Comparison of ENCODE assay signal across 10 cellular contexts in the genomic region with DNA sequence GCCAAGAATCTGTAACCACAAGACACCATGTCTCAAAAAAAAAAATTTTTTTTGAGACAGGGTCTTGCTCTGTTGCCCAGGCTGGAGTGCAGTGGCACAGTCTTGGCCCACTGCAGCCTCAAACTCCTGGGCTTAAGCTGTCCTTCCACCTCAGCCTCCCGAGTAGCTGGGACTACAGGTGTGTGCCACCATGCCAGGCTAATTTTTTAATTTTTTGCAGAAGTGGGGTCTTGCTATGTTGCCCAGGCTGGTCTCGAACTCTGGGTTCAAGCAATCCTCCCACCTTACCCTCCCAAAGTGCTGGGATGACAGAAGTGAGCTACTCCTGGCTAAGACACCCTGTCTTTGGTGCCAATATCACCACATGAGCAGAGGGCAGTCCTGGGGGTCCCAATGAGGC. TPM values are rescaled to one million over a fixed set of nuclear protein-coding genes. Genes with fewer than 3 reads are reported as not detected.
DNase-seq lines count a peak whose midpoint lies in the region; ATAC-seq, FAIRE-seq and TF ChIP-seq lines count a peak whose summit lies in the region.
"Not testable (repeated sequence)": the region's sequence is repeated elsewhere in the genome, so short reads cannot be mapped to it uniquely, and the experiment has no call there.
"Had no signal": no experiment of that assay in that cellular context is flagged by ENCODE, and none has a peak within 500 bp of the region (broad histone marks: within the 10 kb centered on the region; RNA-seq: fewer than 3 reads in every experiment).

No MANE protein-coding gene starts in this region.

- H3K4me1 ChIP-seq in BLaER1, result peaks cover 28% of the 10 kb centered on the region
- not testable (repeated sequence) for H3K4me1 ChIP-seq in HEK293 (ENCODE audit: control insufficient read depth, insufficient read depth, low read length); breast epithelium
- peaks cover 22% of the 10 kb centered on the region for H3K4me1 ChIP-seq in RWPE2 (ENCODE audit: insufficient read depth, poor library complexity, severe bottlenecking)
- H3K4me1 ChIP-seq in GM12878 (ENCODE audit: control insufficient read depth, insufficient read depth, low read length), result peaks cover 25% of the 10 kb centered on the region
- H3K4me1 ChIP-seq in neuronal stem cell (ENCODE audit: control insufficient read depth in 2 of 2, insufficient read depth in 1 of 2, low read depth in 1 of 2, low read length in 2 of 2), result peaks cover 0 to 20% of the 10 kb centered on the region in 2 donors

- not testable (repeated sequence) for H3K23ac ChIP-seq in neuronal stem cell (ENCODE audit: low read depth, low read length, poor library complexity)

- FAIRE-seq in GM12878 (lab: Jason Lieb, UNC), result not testable (repeated sequence)

- H2BK5ac ChIP-seq in neuronal stem cell (ENCODE audit: low read length), result not testable (repeated sequence)

- H3K36me3 Mint-ChIP-seq in immature natural killer cell, result not testable (repeated sequence)

- not testable (repeated sequence) for H2BK15ac ChIP-seq in neuronal stem cell (ENCODE audit: low read length)

- not testable (repeated sequence) for H3K14ac ChIP-seq in neuronal stem cell (ENCODE audit: low read length)

- not testable (repeated sequence) for H2BK120ac ChIP-seq in neuronal stem cell (ENCODE audit: low read depth, low read length)

- peak overlapping the region; percentile 29 for H2AK5ac ChIP-seq in neuronal stem cell (ENCODE audit: low read depth, low read length)

- not testable (repeated sequence) for H4K20me1 ChIP-seq in BLaER1; GM12878 (ENCODE audit: control insufficient read depth, insufficient read depth)

- not testable (repeated sequence) for H3K18ac ChIP-seq in neuronal stem cell (ENCODE audit: low read length)

- not testable (repeated sequence) for BruUV-seq in GM12878 (replicated peaks; lab: Mats Ljungman, UMichigan)

- not testable (repeated sequence) for H3K4me3 ChIP-seq in BLaER1; HEK293 (ENCODE audit: low read depth, low read length); RWPE2 (ENCODE audit: severe bottlenecking); GM12878; breast epithelium; neuronal stem cell (ENCODE audit: low read length in 2 of 2)

- not testable (repeated sequence) for H2BK12ac ChIP-seq in neuronal stem cell (ENCODE audit: low read length)

- not testable (repeated sequence) for H3K27me3 ChIP-seq in BLaER1; RWPE2 (ENCODE audit: insufficient read depth, poor library complexity, severe bottlenecking); GM12878 (replicated peaks in 1 of 2; ENCODE audit: control insufficient read depth in 2 of 2, insufficient read depth in 2 of 2, low read length in 1 of 2); breast epithelium
- peaks cover 0 to 32% (median 0%) of the 10 kb centered on the region in 3 experiments for H3K27me3 ChIP-seq in neuronal stem cell (ENCODE audit: control insufficient read depth in 3 of 3, insufficient read depth in 3 of 3, low read depth in 1 of 3, low read length in 3 of 3)

- peak overlapping the region in 4 of 6 donors; percentile 57 to 87 (median 75) for H3K27ac Mint-ChIP-seq in immature natural killer cell

- peaks cover 59% of the 10 kb centered on the region in 2 donors for H3K4me1 Mint-ChIP-seq in immature natural killer cell

- intact Hi-C loops in GM12878 (cut with micrococcal nuclease; ENCODE audit: unreplicated experiment); breast epithelium (cut with DNase I; ENCODE audit: low total_unique reads): not testable (repeated sequence)

- not testable (repeated sequence) for H3K9ac ChIP-seq in BLaER1; GM12878 (ENCODE audit: control insufficient read depth, insufficient read depth, low read length); neuronal stem cell (ENCODE audit: low read depth, low read length, poor library complexity)

- not testable (repeated sequence) for TF ChIP-seq POLR2A in GM12878 (IDR thresholded peaks at IDR 0.05; ENCODE audit: low read depth, low read length); breast epithelium (IDR thresholded peaks at IDR 0.05)

- not testable (repeated sequence) for H4K8ac ChIP-seq in neuronal stem cell (ENCODE audit: low read depth, low read length)

- in situ Hi-C loops in GM12878 (cut with MboI), result not testable (repeated sequence)

- not testable (repeated sequence) for DNase-seq in RWPE2 (ENCODE audit: low spot score); GM12878 (ENCODE audit: low read depth, low spot score); breast epithelium (ENCODE audit: low spot score in 2 of 2); immature natural killer cell; neuronal stem cell (ENCODE audit: low spot score)

- H3K9me3 Mint-ChIP-seq in immature natural killer cell, result not testable (repeated sequence)

- SMC1A ChIA-PET in GM12878 (lab: Charles Lee; ENCODE audit: uncharacterized antibody, unreplicated experiment), result interaction anchor here (0.9 to 5.7 kb wide), 10 partner anchors 10 to 249 kb away, joined by 3 to 35 read pairs (median 7); a partner anchor contains a TSS

- not testable (repeated sequence) for H3K79me2 ChIP-seq in GM12878 (ENCODE audit: control insufficient read depth, insufficient read depth, low read length)

- CTCF ChIA-PET in HEK293 (lab: Yijun Ruan, JAX) (interaction anchor here (0.7 to 6.5 kb wide), 4 partner anchors 8 to 82 kb away, joined by 3 to 49 read pairs (median 14); no protein-coding TSS in a partner anchor), GM12878 (lab: Yijun Ruan, JAX) (interaction anchor here (1.1 to 12.4 kb wide), 17 partner anchors 8 to 206 kb away, joined by 3 to 191 read pairs (median 5); no protein-coding TSS in a partner anchor)

- ATAC-seq in RWPE2 (ENCODE audit: low read depth); GM12878: not testable (repeated sequence)

- H3K36me3 ChIP-seq in BLaER1; HEK293 (ENCODE audit: control insufficient read depth in 2 of 2, insufficient read depth in 1 of 2, low read length in 2 of 2); RWPE2 (ENCODE audit: low read depth); GM12878 (ENCODE audit: control insufficient read depth in 2 of 2, insufficient read depth in 2 of 2, low read length in 1 of 2); breast epithelium; neuronal stem cell (replicated peaks in 1 of 2; ENCODE audit: control insufficient read depth in 2 of 2, insufficient read depth in 2 of 2, low read length in 2 of 2): not testable (repeated sequence)

- H3K27me3 Mint-ChIP-seq in immature natural killer cell (ENCODE audit: low read depth in 3 of 3), result peaks cover 14 to 19% (median 18%) of the 10 kb centered on the region in 3 donors

- TF ChIP-seq CTCF in HEK293 (tag by site-specific recombination; IDR thresholded peaks at IDR 0.05); RWPE2 (IDR thresholded peaks at IDR 0.05; ENCODE audit: poor library complexity, severe bottlenecking); GM12878 (IDR thresholded peaks at IDR 0.05 in 2 of 3, conservative IDR thresholded peaks at IDR 0.05 in 1 of 3; ENCODE audit: control insufficient read depth in 2 of 3, extremely low read depth in 1 of 3, insufficient read depth in 1 of 3, low read depth in 3 of 3, low read length in 3 of 3); breast epithelium (IDR thresholded peaks at IDR 0.05): not testable (repeated sequence)

- not testable (repeated sequence) for TF ChIP-seq RAD21 in GM12878 (IDR thresholded peaks at IDR 0.05; ENCODE audit: insufficient read depth, low read depth, low read length)

- H3K4me3 Mint-ChIP-seq in immature natural killer cell, result peak overlapping the region in 1 of 5 donors; percentile 26

- RAD21 ChIA-PET in GM12878 (lab: Charles Lee; ENCODE audit: unreplicated experiment), result interaction anchor here (1.0 to 5.3 kb wide), 8 partner anchors 24 to 125 kb away, joined by 3 to 42 read pairs (median 4); no protein-coding TSS in a partner anchor

- H3K4me2 ChIP-seq in BLaER1, result peak overlapping the region; percentile 82; the same call in 1 of the 2 replicates
- not testable (repeated sequence) for H3K4me2 ChIP-seq in GM12878 (ENCODE audit: control insufficient read depth, insufficient read depth); neuronal stem cell (ENCODE audit: insufficient read depth, low read length, poor library complexity, severe bottlenecking)

- 3% methylated on average over 2 of the region's 2 CpGs for WGBS in GM12878 (ENCODE audit: insufficient coverage, insufficient replicate concordance, low lambda C conversion rate, missing lambda C conversion rate)
- WGBS in neuronal stem cell (ENCODE audit: extremely low coverage in 2 of 2, insufficient read length in 2 of 2, insufficient replicate concordance in 1 of 2), 2 donors, result no CpG with 5 or more reads among the region's 2 CpGs

- peaks cover 25% of the 10 kb centered on the region for H3K9me3 ChIP-seq in BLaER1
- H3K9me3 ChIP-seq in HEK293 (ENCODE audit: control insufficient read depth, insufficient read depth, low read depth, low read length); RWPE2 (ENCODE audit: severe bottlenecking); GM12878 (replicated peaks; ENCODE audit: control insufficient read depth, insufficient read depth, low read length); breast epithelium; neuronal stem cell (replicated peaks in 1 of 2; ENCODE audit: control insufficient read depth in 2 of 2, insufficient read depth in 1 of 2, low read depth in 1 of 2, low read length in 2 of 2): not testable (repeated sequence)

- POLR2A ChIA-PET in HEK293 (lab: Yijun Ruan, JAX), result not testable (repeated sequence)
- POLR2A ChIA-PET in GM12878 (lab: Charles Lee), result interaction anchor here (0.9 to 1.4 kb wide), 5 partner anchors 23 to 152 kb away, joined by 3 to 4 read pairs (median 3); a partner anchor contains a TSS

- H4K91ac ChIP-seq in neuronal stem cell (ENCODE audit: low read depth, low read length, poor library complexity), result not testable (repeated sequence)

- not testable (repeated sequence) for H2AFZ ChIP-seq in GM12878 (ENCODE audit: control insufficient read depth, low read depth, low read length); neuronal stem cell (ENCODE audit: low read length)

- not testable (repeated sequence) for H3K79me1 ChIP-seq in neuronal stem cell (ENCODE audit: low read depth, low read length)

- not testable (repeated sequence) for TF ChIP-seq EP300 in GM12878 (IDR thresholded peaks at IDR 0.05; ENCODE audit: borderline replicate concordance in 1 of 2, control insufficient read depth in 1 of 2, low read depth in 2 of 2, low read length in 2 of 2)

- H3K27ac ChIP-seq in BLaER1; HEK293 (ENCODE audit: extremely low read depth, low read depth, low read length); GM12878 (ENCODE audit: control insufficient read depth, insufficient read depth); neuronal stem cell (replicated peaks; ENCODE audit: low read length): not testable (repeated sequence)
- H3K27ac ChIP-seq in RWPE2 (ENCODE audit: poor library complexity, severe bottlenecking) (peak overlapping the region; percentile 80), breast epithelium (peak overlapping the region; percentile 84 to 87)

- not testable (repeated sequence) for H3K4ac ChIP-seq in neuronal stem cell (ENCODE audit: low read length)

RNA-seq across cellular contexts. Expression of a gene that starts 23.1 kb away (rescaled TPM):
- 0.76 and 1.2 TPM in 2 replicates for total RNA-seq in GM12878 (2013; cell fraction: nucleolus; rRNA removed)
- total RNA-seq in GM12878 (2014; rRNA removed), result 0.06 TPM in 1 of 2 replicates, not detected in the other
- total RNA-seq in GM12878 (2014; rRNA removed; fragmentation: Illumina TruSeq; extraction: Trizol), result 0.18 and 0.23 TPM in 2 replicates
- 0.21 TPM in 2 replicates for total RNA-seq in GM12878 (2021)
- not detected for polyA plus RNA-seq in GM12878 (2011; ENCODE audit: low read depth)
- polyA plus RNA-seq in GM12878 (2011; rRNA removed), result 1.4 and 1.6 TPM in 2 replicates
- polyA plus RNA-seq in GM12878 (2011; cell fraction: cytosol; rRNA removed), result 0.78 and 0.87 TPM in 2 replicates
- polyA plus RNA-seq in GM12878 (2011; cell fraction: nucleus; rRNA removed), result 5.1 and 7.0 TPM in 2 replicates
- 0.03 TPM in 1 of 2 replicates, not detected in the other for polyA plus RNA-seq in GM12878 (2012)
- 0.15 and 0.38 TPM in 2 replicates for polyA plus RNA-seq in GM12878 (2014; fragmentation: Illumina TruSeq; extraction: Trizol)
- polyA plus RNA-seq in GM12878 (2014; fragmentation: Nextera tagmentation; extraction: Ambion mirVana), result under 1 TPM in 1 of 2 experiments, not detected in 1; 0.04 TPM
- polyA plus RNA-seq in GM12878 (2014; rRNA removed), result 0.10 and 0.17 TPM in 2 replicates
- polyA plus RNA-seq in GM12878 (2016; fragmentation: Nextera tagmentation; extraction: Ambion mirVana), result under 1 TPM; 0.08 to 0.13 TPM
- polyA minus RNA-seq in GM12878 (2011; rRNA and poly(A)+ RNA removed), result 2.0 and 3.0 TPM in 2 replicates
- polyA minus RNA-seq in GM12878 (2011; cell fraction: cytosol; rRNA and poly(A)+ RNA removed), result not detected in 2 replicates
- 2.3 and 2.6 TPM in 2 replicates for polyA minus RNA-seq in GM12878 (2011; cell fraction: nucleus; rRNA and poly(A)+ RNA removed)
- 1 to 10 TPM in 1 of 3 donors, under 1 TPM in 1, not detected in 1; 0.66 to 1.5 TPM for total RNA-seq in breast epithelium
- polyA plus RNA-seq in immature natural killer cell, result not detected
- polyA plus RNA-seq in neuronal stem cell (2013, experiment 1 of 2), result 75.0 TPM
- polyA plus RNA-seq in neuronal stem cell (2013, experiment 2 of 2), result 75.3 TPM
- total RNA-seq: CD4-positive, alpha-beta T cell had no signal
- polyA plus RNA-seq: CD14-positive monocyte had no signal

RNA-seq across cellular contexts. Expression of a gene that starts 25.5 kb away (rescaled TPM):
- 20.6 and 21.7 TPM in 2 replicates for total RNA-seq in GM12878 (2013; cell fraction: nucleolus; rRNA removed)
- total RNA-seq in GM12878 (2014; rRNA removed) (0.05 and 0.51 TPM in 2 replicates), GM12878 (2014; rRNA removed; fragmentation: Illumina TruSeq; extraction: Trizol) (0.13 and 0.18 TPM in 2 replicates), GM12878 (2021) (0.64 and 0.88 TPM in 2 replicates), breast epithelium (10 to 100 TPM in 1 of 3 donors, 1 to 10 TPM in 2; 1.4 to 12.3 (median 9.2) TPM)
- polyA plus RNA-seq in GM12878 (2011; ENCODE audit: low read depth), result 0.21 TPM
- polyA plus RNA-seq in GM12878 (2011; rRNA removed) (1.9 and 4.4 TPM in 2 replicates), GM12878 (2014; fragmentation: Illumina TruSeq; extraction: Trizol) (0.25 TPM in 1 of 2 replicates, not detected in the other), GM12878 (2014; fragmentation: Nextera tagmentation; extraction: Ambion mirVana) (not detected), GM12878 (2014; rRNA removed) (0.54 and 1.2 TPM in 2 replicates), GM12878 (2016; fragmentation: Nextera tagmentation; extraction: Ambion mirVana) (under 1 TPM; 0.40 to 0.58 TPM), immature natural killer cell (under 1 TPM in 2 of 3 donors, not detected in 1; 0.61 to 0.74 TPM)
- 3.9 and 5.8 TPM in 2 replicates for polyA plus RNA-seq in GM12878 (2011; cell fraction: cytosol; rRNA removed)
- polyA plus RNA-seq in GM12878 (2011; cell fraction: nucleus; rRNA removed), result 30.1 and 38.6 TPM in 2 replicates
- polyA plus RNA-seq in GM12878 (2012), result 0.41 and 0.95 TPM in 2 replicates
- 8.6 and 16.9 TPM in 2 replicates for polyA minus RNA-seq in GM12878 (2011; rRNA and poly(A)+ RNA removed)
- 5.2 and 6.1 TPM in 2 replicates for polyA minus RNA-seq in GM12878 (2011; cell fraction: cytosol; rRNA and poly(A)+ RNA removed)
- 13.8 and 17.4 TPM in 2 replicates for polyA minus RNA-seq in GM12878 (2011; cell fraction: nucleus; rRNA and poly(A)+ RNA removed)
- polyA plus RNA-seq in neuronal stem cell (2013, experiment 1 of 2), result 25.8 TPM
- polyA plus RNA-seq in neuronal stem cell (2013, experiment 2 of 2), result 25.5 TPM

RNA-seq across cellular contexts. Expression of a gene that starts 57.1 kb away (rescaled TPM):
- total RNA-seq in GM12878 (2013; cell fraction: nucleolus; rRNA removed), result 1.7 and 2.9 TPM in 2 replicates
- total RNA-seq in GM12878 (2014; rRNA removed) (not detected in 2 replicates), GM12878 (2014; rRNA removed; fragmentation: Illumina TruSeq; extraction: Trizol) (not detected in 2 replicates), GM12878 (2021) (0.37 TPM in 1 of 2 replicates, not detected in the other), breast epithelium (1 to 10 TPM in 1 of 3 donors, not detected in 2; 6.1 TPM)
- polyA plus RNA-seq in GM12878 (2011; ENCODE audit: low read depth), result not detected
- polyA plus RNA-seq in GM12878 (2011; rRNA removed) (1.2 and 1.4 TPM in 2 replicates), GM12878 (2014; fragmentation: Illumina TruSeq; extraction: Trizol) (not detected in 2 replicates), GM12878 (2014; fragmentation: Nextera tagmentation; extraction: Ambion mirVana) (under 1 TPM; 0.19 to 0.26 TPM), GM12878 (2014; rRNA removed) (0.74 TPM in 1 of 2 replicates, not detected in the other), GM12878 (2016; fragmentation: Nextera tagmentation; extraction: Ambion mirVana) (not detected), immature natural killer cell (not detected)
- 0.84 and 1.7 TPM in 2 replicates for polyA plus RNA-seq in GM12878 (2011; cell fraction: cytosol; rRNA removed)
- 5.1 and 7.2 TPM in 2 replicates for polyA plus RNA-seq in GM12878 (2011; cell fraction: nucleus; rRNA removed)
- polyA plus RNA-seq in GM12878 (2012), result not detected in 2 replicates
- polyA minus RNA-seq in GM12878 (2011; rRNA and poly(A)+ RNA removed), result 4.2 and 6.2 TPM in 2 replicates
- polyA minus RNA-seq in GM12878 (2011; cell fraction: cytosol; rRNA and poly(A)+ RNA removed), result not detected in 2 replicates
- 6.9 and 11.7 TPM in 2 replicates for polyA minus RNA-seq in GM12878 (2011; cell fraction: nucleus; rRNA and poly(A)+ RNA removed)
- 108 TPM for polyA plus RNA-seq in neuronal stem cell (2013, experiment 1 of 2)
- polyA plus RNA-seq in neuronal stem cell (2013, experiment 2 of 2), result 112 TPM
- total RNA-seq: CD4-positive, alpha-beta T cell had no signal
- polyA plus RNA-seq: BJ, CD14-positive monocyte had no signal
